ENCODE assay signal across 14 cellular contexts in the genomic region with DNA sequence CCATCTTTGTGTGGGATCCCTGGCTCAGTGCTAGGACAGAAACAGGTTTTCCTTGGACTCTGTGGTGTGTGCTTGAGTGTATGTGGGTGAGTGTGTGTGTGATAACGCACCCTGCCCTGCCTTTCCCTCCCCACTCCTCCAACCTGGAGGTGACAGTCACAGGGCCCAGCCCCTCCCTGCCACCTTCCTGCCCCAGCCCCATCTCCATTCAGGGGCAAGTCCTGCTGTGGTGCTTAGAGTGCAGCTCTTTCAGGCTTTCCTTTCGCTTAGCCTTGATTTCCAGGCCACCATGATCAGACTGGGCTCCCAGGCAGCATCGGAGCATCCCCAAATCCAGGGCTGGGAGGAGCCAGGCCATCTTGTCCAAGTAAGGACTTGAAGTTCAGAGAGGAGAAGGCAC.
A peak's percentile ranks its signal among the peaks of the same experiment; 100 is the strongest.
DNase-seq lines count a peak whose midpoint lies in the region; ATAC-seq and TF ChIP-seq lines count a peak whose summit lies in the region.
"Had no signal": no experiment of that assay in that cellular context is flagged by ENCODE, and none has a peak within 500 bp of the region (broad histone marks: within the 10 kb centered on the region; RNA-seq: fewer than 3 reads in every experiment).

No MANE protein-coding gene starts in this region.

- H3K9me3 ChIP-seq in SJCRH30 (replicated peaks), result no peaks in the 10 kb centered on the region
- H3K9me3 ChIP-seq: lower lobe of right lung had no signal

- H3K36me3 ChIP-seq in SJCRH30, result no peaks in the 10 kb centered on the region
- H3K36me3 ChIP-seq: lower lobe of right lung had no signal

- H3K4me1 Mint-ChIP-seq in activated CD4-positive, alpha-beta memory T cell treated with anti-CD3 and anti-CD28 coated beads for 36 hours (ENCODE audit: low read depth), result peaks cover 2% of the 10 kb centered on the region

- POLR2A ChIA-PET in activated CD4-positive, alpha-beta memory T cell treated with anti-CD3 and anti-CD28 coated beads for 36 hours (lab: Charles Lee), result no interaction called here

- no peaks in the 10 kb centered on the region for H3K36me3 Mint-ChIP-seq in activated CD4-positive, alpha-beta memory T cell treated with anti-CD3 and anti-CD28 coated beads for 36 hours

- H3K27ac ChIP-seq in SJCRH30, result peak overlapping the region; percentile 59
- H3K27ac ChIP-seq: parathyroid adenoma had no signal

- no peak overlapping the region for H3K4me3 Mint-ChIP-seq in activated CD4-positive, alpha-beta memory T cell treated with anti-CD3 and anti-CD28 coated beads for 36 hours

- H3K27me3 ChIP-seq in SJCRH30, result no peaks in the 10 kb centered on the region

- no peak for TF ChIP-seq CTCF in fibroblast of mammary gland (conservative IDR thresholded peaks at IDR 0.05; ENCODE audit: control insufficient read depth, insufficient read depth, low read depth, low read length)

- H3K9me3 Mint-ChIP-seq in activated CD4-positive, alpha-beta memory T cell treated with anti-CD3 and anti-CD28 coated beads for 36 hours, result no peaks in the 10 kb centered on the region

- peaks cover 33% of the 10 kb centered on the region for H3K4me1 ChIP-seq in SJCRH30
- H3K4me1 ChIP-seq: parathyroid adenoma had no signal

- no peak overlapping the region for H3K4me3 ChIP-seq in SJCRH30
- no peak overlapping the region for H3K4me3 ChIP-seq in fibroblast of mammary gland (ENCODE audit: control insufficient read depth, low read depth, low read length)
- H3K4me3 ChIP-seq: GM12878, lower lobe of right lung had no signal

- DNase-seq in Daoy (ENCODE audit: low read depth), result peak; percentile 39
- DNase-seq in SJCRH30, result peak in 1 of 2 experiments; percentile 38
- peak; percentile 25 for DNase-seq in fibroblast of mammary gland (ENCODE audit: low read depth)
- DNase-seq in sciatic nerve (ENCODE audit: low spot score), result peak; percentile 46
- DNase-seq in NCI-H446 treated with DMSO at 0.1 percent for 48 hours (lab: John Stamatoyannopoulos, UW), result no peak
- DNase-seq in activated CD4-positive, alpha-beta memory T cell treated with anti-CD3 and anti-CD28 coated beads for 36 hours, result no peak
- DNase-seq in activated CD8-positive, alpha-beta memory T cell treated with anti-CD3 and anti-CD28 coated beads, Interleukin-2, amount 50 U/mL, for 4 hours, result no peak
- DNase-seq: activated gamma-delta T cell, DMS53, lower lobe of right lung, NCI-H2171 had no signal

- CTCF ChIA-PET in activated CD4-positive, alpha-beta memory T cell treated with anti-CD3 and anti-CD28 coated beads for 36 hours (lab: Charles Lee), result no interaction called here

- H3K27ac Mint-ChIP-seq in activated CD4-positive, alpha-beta memory T cell treated with anti-CD3 and anti-CD28 coated beads for 36 hours, result no peak overlapping the region

- no peaks in the 10 kb centered on the region for H3K27me3 Mint-ChIP-seq in activated CD4-positive, alpha-beta memory T cell treated with anti-CD3 and anti-CD28 coated beads for 36 hours

- no peak for ATAC-seq in sciatic nerve
- ATAC-seq in GM18867 (IDR thresholded peaks at IDR 0.05; ENCODE audit: unreplicated experiment), result no peak

- intact Hi-C loops in sciatic nerve (cut with DNase I), result no loop called here
- intact Hi-C loops in activated CD4-positive, alpha-beta memory T cell treated with anti-CD3 and anti-CD28 coated beads for 36 hours (cut with micrococcal nuclease), result no loop called here

Comparison
In these comparisons a context has a peak if more than half of its experiments do, and no peak if none do; other contexts are left out.
1. DNase-seq: peak in Daoy (single experiment), fibroblast of mammary gland (single experiment) and sciatic nerve (single experiment); none in NCI-H446 treated with DMSO at 0.1 percent for 48 hours (single experiment), activated CD4-positive, alpha-beta memory T cell treated with anti-CD3 and anti-CD28 coated beads for 36 hours (single experiment) and activated CD8-positive, alpha-beta memory T cell treated with anti-CD3 and anti-CD28 coated beads, Interleukin-2, amount 50 U/mL, for 4 hours (single experiment).